Comparison of ENCODE assay signal across 14 cellular contexts in genomic region chr21:45977396-45977795, GRCh38. TPM values are rescaled to one million over a fixed set of nuclear protein-coding genes. Genes with fewer than 3 reads are reported as not detected.
DNase-seq lines count a peak whose midpoint lies in the region; ATAC-seq and TF ChIP-seq lines count a peak whose summit lies in the region.
"Had no signal": no experiment of that assay in that cellular context is flagged by ENCODE, and none has a peak within 500 bp of the region (broad histone marks: within the 10 kb centered on the region; RNA-seq: fewer than 3 reads in every experiment).

No MANE protein-coding gene starts in this region.

- WGBS in esophagus, 2 donors, result 35 to 43% methylated on average over 5 of the region's 5 CpGs
- WGBS in lung, 2 donors, result 40 to 53% methylated on average over 5 of the region's 5 CpGs
- WGBS in transverse colon (ENCODE audit: low coverage in 1 of 2), 2 donors, result 14% methylated on average over 5 of the region's 5 CpGs; no CpG with 5 or more reads in 1 of the 2 donors

- no peak overlapping the region for H3K4me3 ChIP-seq in Peyer's patch
- H3K4me3 ChIP-seq in esophagus (ENCODE audit: low read depth in 1 of 2, low read length in 2 of 2), result no peak overlapping the region
- no peak overlapping the region for H3K4me3 ChIP-seq in lung
- H3K4me3 ChIP-seq in transverse colon, result no peak overlapping the region
- H3K4me3 ChIP-seq: suprapubic skin had no signal

- TF ChIP-seq CTCF in Peyer's patch (IDR thresholded peaks at IDR 0.05), result no peak
- no peak for TF ChIP-seq CTCF in lung (IDR thresholded peaks at IDR 0.05; ENCODE audit: control extremely low read depth, extremely low read depth)
- no peak for TF ChIP-seq CTCF in transverse colon (IDR thresholded peaks at IDR 0.05)

- DNase-seq in Peyer's patch (peak in 2 of 3 donors; percentile 45 to 47), lung (ENCODE audit: low spot score) (no peak), transverse colon (peak; percentile 24), COLO829 (ENCODE audit: low spot score) (no peak), NCI-H2107 treated with DMSO at 0.1 percent for 48 hours (lab: John Stamatoyannopoulos, UW; ENCODE audit: unreplicated experiment) (no peak)
- DNase-seq: activated T-cell treated with anti-CD3 and anti-CD28 coated beads, Interleukin-2, amount 50 U/mL, for 1 hour; Karpas-422; NCI-H187 treated with DMSO at 0.1 percent for 48 hours; NCI-H774; SHP77 treated with DMSO at 0.1 percent for 48 hours had no signal

- in situ Hi-C loops in transverse colon (cut with MboI; ENCODE audit: low pct_ligation_motif_present in 1 of 4, low pct_unique_long_range_greater_than_20kb in 1 of 4, low sequenced_read_pairs in 3 of 4), result no loop called here

- TF ChIP-seq POLR2A in Peyer's patch (IDR thresholded peaks at IDR 0.05), result no peak
- no peak for TF ChIP-seq POLR2A in transverse colon (IDR thresholded peaks at IDR 0.05)

- ATAC-seq in lung (ENCODE audit: insufficient read depth, low FRiP score) (no peak), GM19035 (IDR thresholded peaks at IDR 0.05; ENCODE audit: unreplicated experiment) (no peak), HG03457 (IDR thresholded peaks at IDR 0.05; ENCODE audit: unreplicated experiment) (no peak)

- no peak for TF ChIP-seq EP300 in transverse colon (IDR thresholded peaks at IDR 0.05; ENCODE audit: low read depth)

- H3K4me1 ChIP-seq in Peyer's patch (peaks cover 3 to 46% (median 25%) of the 10 kb centered on the region in 4 donors), esophagus (ENCODE audit: control insufficient read depth in 2 of 2, insufficient read depth in 2 of 2, low read length in 1 of 2) (peaks cover 0 to 25% of the 10 kb centered on the region in 2 donors), lung (ENCODE audit: control insufficient read depth in 2 of 2, insufficient read depth in 2 of 2, low read length in 2 of 2) (peaks cover 0 to 2% of the 10 kb centered on the region in 2 donors), transverse colon (peaks cover 29 to 69% (median 37%) of the 10 kb centered on the region in 4 donors)

- H3K27ac ChIP-seq in Peyer's patch, result peak overlapping the region; percentile 43 to 77 (median 64)
- H3K27ac ChIP-seq in esophagus (ENCODE audit: low read depth in 2 of 2, low read length in 1 of 2), result peak overlapping the region; percentile 74 to 75
- peak overlapping the region; percentile 21 to 49 for H3K27ac ChIP-seq in lung (ENCODE audit: low read depth in 1 of 2, low read length in 1 of 2)
- H3K27ac ChIP-seq in transverse colon, result peak overlapping the region; percentile 87 to 96 (median 90)
- H3K27ac ChIP-seq: suprapubic skin had no signal

- intact Hi-C loops in transverse colon (cut with DNase I; ENCODE audit: low total_unique reads), result loop anchor here (10.0 kb wide), 1 partner anchor 47 kb away; no protein-coding TSS in a partner anchor

- H3K27me3 ChIP-seq in Peyer's patch, result peaks cover 0 to 6% of the 10 kb centered on the region in 2 donors
- H3K27me3 ChIP-seq in esophagus (ENCODE audit: control insufficient read depth in 1 of 2, insufficient read depth in 2 of 2, low read length in 2 of 2), result peaks cover 0 to 9% of the 10 kb centered on the region in 2 donors
- no peaks in the 10 kb centered on the region for H3K27me3 ChIP-seq in lung (ENCODE audit: control insufficient read depth, insufficient read depth)
- peaks cover 67% of the 10 kb centered on the region for H3K27me3 ChIP-seq in transverse colon

- H3K9me3 ChIP-seq in Peyer's patch, result no peaks in the 10 kb centered on the region
- no peaks in the 10 kb centered on the region for H3K9me3 ChIP-seq in esophagus (ENCODE audit: control insufficient read depth in 2 of 2, insufficient read depth in 1 of 2, low read depth in 1 of 2, low read length in 1 of 2)
- no peaks in the 10 kb centered on the region for H3K9me3 ChIP-seq in lung (ENCODE audit: control insufficient read depth in 2 of 2, insufficient read depth in 1 of 2, low read length in 1 of 2)
- H3K9me3 ChIP-seq in transverse colon, result no peaks in the 10 kb centered on the region
- H3K9me3 ChIP-seq: suprapubic skin had no signal

- H3K36me3 ChIP-seq in Peyer's patch, result no peaks in the 10 kb centered on the region
- H3K36me3 ChIP-seq in esophagus (ENCODE audit: control insufficient read depth in 2 of 2, insufficient read depth in 2 of 2, low read length in 1 of 2), result no peaks in the 10 kb centered on the region
- no peaks in the 10 kb centered on the region for H3K36me3 ChIP-seq in lung (ENCODE audit: control insufficient read depth in 2 of 2, insufficient read depth in 2 of 2, low read length in 2 of 2)
- H3K36me3 ChIP-seq in transverse colon, result no peaks in the 10 kb centered on the region
- H3K36me3 ChIP-seq: suprapubic skin had no signal

RNA-seq across cellular contexts. Expression of gene COL6A1, which starts 4.2 kb away (rescaled TPM):
- total RNA-seq in Peyer's patch (100 to 1,000 TPM in 3 of 4 donors, 10 to 100 TPM in 1; 37.7 to 458 (median 161) TPM), lung (100 to 1,000 TPM; 224 to 399 TPM), transverse colon (100 to 1,000 TPM; 166 to 580 (median 346) TPM)
- polyA plus RNA-seq in esophagus (100 to 1,000 TPM; 105 to 123 TPM), lung (100 to 1,000 TPM; 107 to 120 TPM)

Comparison
In these comparisons a context has a peak if more than half of its experiments do, and no peak if none do; other contexts are left out.
1. DNase-seq: peak in Peyer's patch (2 of 3) and transverse colon (single experiment); none in lung (single experiment), COLO829 (single experiment) and NCI-H2107 treated with DMSO at 0.1 percent for 48 hours (single experiment).
2. H3K27ac ChIP-seq: peak in every context shown above with its lines; median percentile 90 in transverse colon; 74 in esophagus; 64 in Peyer's patch; 35 in lung.